In genomic region chr2:126729896-126730295, GRCh38 we compare ENCODE assay signal across 19 cellular contexts.
A peak's percentile ranks its signal among the peaks of the same experiment; 100 is the strongest.
DNase-seq lines count a peak whose midpoint lies in the region; ATAC-seq, FAIRE-seq and TF ChIP-seq lines count a peak whose summit lies in the region.
"Had no signal": no experiment of that assay in that cellular context is flagged by ENCODE, and none has a peak within 500 bp of the region (broad histone marks: within the 10 kb centered on the region; RNA-seq: fewer than 3 reads in every experiment).

No MANE protein-coding gene starts in this region.

- 75% methylated on average over 3 of the region's 4 CpGs for WGBS in esophagus muscularis mucosa

- no peak for TF ChIP-seq POLR2A in esophagus muscularis mucosa (IDR thresholded peaks at IDR 0.05; ENCODE audit: low read depth)

- DNase-seq in stimulated activated naive CD8-positive, alpha-beta T cell treated with anti-CD3 and anti-CD28 coated beads, Interleukin-15, amount 100 ng/mL, for 72 hours: no peak
- no peak for DNase-seq in stimulated activated naive CD8-positive, alpha-beta T cell treated with anti-CD3 and anti-CD28 coated beads, Interleukin-15, Interleukin-2, amounts not matched to agents 100 U/mL and 50 U/mL, for 24 hours
- DNase-seq in esophagus muscularis mucosa (ENCODE audit: extremely low spot score): peak; percentile 74
- DNase-seq in osteocyte (ENCODE audit: extremely low spot score, unreplicated experiment): peak; percentile 79
- DNase-seq in HAP-1 (ENCODE audit: low spot score in 2 of 2): no peak
- DNase-seq in kidney: no peak
- DNase-seq in NCI-H2227 (lab: John Stamatoyannopoulos, UW; ENCODE audit: unreplicated experiment): no peak
- DNase-seq: Calu3, DND-41, EL, GM23248, HCEC 1CT, HFFc6 had no signal

- no peak overlapping the region for H3K4me3 ChIP-seq in esophagus muscularis mucosa
- no peak overlapping the region for H3K4me3 ChIP-seq in HAP-1
- H3K4me3 ChIP-seq in kidney (ENCODE audit: low read length in 2 of 2): no peak overlapping the region
- H3K4me3 ChIP-seq: BLaER1 treated with 17β-estradiol and CSF1 and Interleukin-3, amounts not matched to agents 10 nM and 100 nM; GM12878; GM23248 had no signal

- TF ChIP-seq EP300 in esophagus muscularis mucosa (IDR thresholded peaks at IDR 0.05): no peak

- no peaks in the 10 kb centered on the region for H3K27me3 Mint-ChIP-seq in stimulated activated naive CD8-positive, alpha-beta T cell treated with anti-CD3 and anti-CD28 coated beads, Interleukin-15, amount 100 ng/mL, for 72 hours
- peaks cover 15% of the 10 kb centered on the region for H3K27me3 Mint-ChIP-seq in osteocyte (ENCODE audit: unreplicated experiment)

- FAIRE-seq in kidney (lab: Jason Lieb, UNC): no peak
- FAIRE-seq: GM12878, HTR-8/SVneo had no signal

- H3K4me3 Mint-ChIP-seq in stimulated activated naive CD8-positive, alpha-beta T cell treated with anti-CD3 and anti-CD28 coated beads, Interleukin-15, amount 100 ng/mL, for 72 hours: no peak overlapping the region
- H3K4me3 Mint-ChIP-seq in osteocyte (ENCODE audit: unreplicated experiment): no peak overlapping the region
- H3K4me3 Mint-ChIP-seq: B cell; CD8-positive, alpha-beta T cell; HFFc6; IgD-negative memory B cell had no signal

- in situ Hi-C loops in HAP-1 (cut with MboI; ENCODE audit: low sequenced_read_pairs): no loop called here

- no peak for TF ChIP-seq CTCF in esophagus muscularis mucosa (IDR thresholded peaks at IDR 0.05)
- no peak for TF ChIP-seq CTCF in osteocyte (IDR thresholded peaks at IDR 0.05)
- TF ChIP-seq CTCF in kidney (IDR thresholded peaks at IDR 0.05; ENCODE audit: borderline replicate concordance, extremely low read depth, insufficient read depth): no peak

- H3K27me3 ChIP-seq in esophagus muscularis mucosa (no peaks in the 10 kb centered on the region), HAP-1 (ENCODE audit: low read depth) (no peaks in the 10 kb centered on the region)
- H3K27me3 ChIP-seq: BLaER1 treated with 17β-estradiol and CSF1 and Interleukin-3, amounts not matched to agents 10 nM and 100 nM had no signal

- intact Hi-C loops in esophagus muscularis mucosa (cut with DNase I) (no loop called here), kidney (cut with DNase I) (no loop called here)

- peaks cover 6 to 18% of the 10 kb centered on the region in 2 donors for H3K9me3 Mint-ChIP-seq in stimulated activated naive CD8-positive, alpha-beta T cell treated with anti-CD3 and anti-CD28 coated beads, Interleukin-15, amount 100 ng/mL, for 72 hours
- peaks cover 21% of the 10 kb centered on the region for H3K9me3 Mint-ChIP-seq in osteocyte (ENCODE audit: unreplicated experiment)

- no peaks in the 10 kb centered on the region for H3K36me3 Mint-ChIP-seq in osteocyte (ENCODE audit: unreplicated experiment)

- H3K9me3 ChIP-seq in esophagus muscularis mucosa (peaks cover 0 to 12% (median 8%) of the 10 kb centered on the region in 4 donors), HAP-1 (no peaks in the 10 kb centered on the region; the same call in 1 of the 2 replicates), kidney (ENCODE audit: control insufficient read depth in 1 of 2, low read length in 2 of 2) (peaks cover 0 to 6% of the 10 kb centered on the region in 2 donors)

- H3K9ac ChIP-seq in kidney (ENCODE audit: low read length in 2 of 2): no peak overlapping the region
- H3K9ac ChIP-seq: BLaER1 treated with 17β-estradiol and CSF1 and Interleukin-3, amounts not matched to agents 10 nM and 100 nM; GM23248 had no signal

- peaks cover 11% of the 10 kb centered on the region for H3K4me1 Mint-ChIP-seq in stimulated activated naive CD8-positive, alpha-beta T cell treated with anti-CD3 and anti-CD28 coated beads, Interleukin-15, amount 100 ng/mL, for 72 hours
- no peaks in the 10 kb centered on the region for H3K4me1 Mint-ChIP-seq in osteocyte (ENCODE audit: unreplicated experiment)
- H3K4me1 Mint-ChIP-seq: B cell, IgD-negative memory B cell had no signal

- H3K36me3 ChIP-seq in esophagus muscularis mucosa (no peaks in the 10 kb centered on the region), HAP-1 (replicated peaks) (no peaks in the 10 kb centered on the region), kidney (ENCODE audit: control insufficient read depth in 1 of 2, insufficient read depth in 2 of 2, low read length in 2 of 2) (no peaks in the 10 kb centered on the region)
- H3K36me3 ChIP-seq: BLaER1 treated with 17β-estradiol and CSF1 and Interleukin-3, amounts not matched to agents 10 nM and 100 nM had no signal

- no peaks in the 10 kb centered on the region for H3K4me1 ChIP-seq in esophagus muscularis mucosa
- H3K4me1 ChIP-seq in HAP-1: no peaks in the 10 kb centered on the region
- no peaks in the 10 kb centered on the region for H3K4me1 ChIP-seq in kidney (ENCODE audit: control insufficient read depth in 1 of 2, insufficient read depth in 1 of 2, low read depth in 1 of 2, low read length in 2 of 2)
- H3K4me1 ChIP-seq: BLaER1 treated with 17β-estradiol and CSF1 and Interleukin-3, amounts not matched to agents 10 nM and 100 nM had no signal

- ATAC-seq in stimulated activated naive CD8-positive, alpha-beta T cell treated with anti-CD3 and anti-CD28 coated beads, Interleukin-15, amount 100 ng/mL, for 72 hours: peak; percentile 28
- no peak for ATAC-seq in stimulated activated naive CD8-positive, alpha-beta T cell treated with anti-CD3 and anti-CD28 coated beads, Interleukin-15, Interleukin-2, amounts not matched to agents 100 U/mL and 50 U/mL, for 24 hours
- ATAC-seq: CD8-positive, alpha-beta T cell; GM12878 had no signal

- no peak overlapping the region for H3K27ac Mint-ChIP-seq in stimulated activated naive CD8-positive, alpha-beta T cell treated with anti-CD3 and anti-CD28 coated beads, Interleukin-15, amount 100 ng/mL, for 72 hours
- H3K27ac Mint-ChIP-seq in osteocyte (ENCODE audit: unreplicated experiment): no peak overlapping the region
- H3K27ac Mint-ChIP-seq: B cell; CD8-positive, alpha-beta T cell; HFFc6 had no signal

- H3K27ac ChIP-seq in esophagus muscularis mucosa (replicated peaks in 1 of 4) (no peak overlapping the region), kidney (ENCODE audit: low read depth in 2 of 2, low read length in 2 of 2) (no peak overlapping the region)
- H3K27ac ChIP-seq: BLaER1 treated with 17β-estradiol and CSF1 and Interleukin-3, amounts not matched to agents 10 nM and 100 nM; GM23248 had no signal

Comparison
In these comparisons a context has a peak if more than half of its experiments do, and no peak if none do; other contexts are left out.
1. DNase-seq: peak in esophagus muscularis mucosa (single experiment) and osteocyte (single experiment); none in stimulated activated naive CD8-positive, alpha-beta T cell treated with anti-CD3 and anti-CD28 coated beads, Interleukin-15, amount 100 ng/mL, for 72 hours (0 of 2), stimulated activated naive CD8-positive, alpha-beta T cell treated with anti-CD3 and anti-CD28 coated beads, Interleukin-15, Interleukin-2, amounts not matched to agents 100 U/mL and 50 U/mL, for 24 hours (single experiment), HAP-1 (0 of 2), kidney (single experiment) and NCI-H2227 (single experiment).